Comparison of ENCODE assay signal across 8 cellular contexts in genomic region chr11:4072668-4073285, GRCh38. TPM values are rescaled to one million over a fixed set of nuclear protein-coding genes. Genes with fewer than 3 reads are reported as not detected.
DNase-seq lines count a peak whose midpoint lies in the region; ATAC-seq, FAIRE-seq and TF ChIP-seq lines count a peak whose summit lies in the region.

No MANE protein-coding gene starts in this region.

- TF ChIP-seq CTCF in GM12864 (IDR thresholded peaks at IDR 0.05; ENCODE audit: low read depth, low read length, missing control alignments) (peak; percentile 82), OCI-LY1 (IDR thresholded peaks at IDR 0.05; ENCODE audit: low read length) (peak; percentile 83), osteocyte (IDR thresholded peaks at IDR 0.05) (peak; percentile 87)

- no peaks in the 10 kb centered on the region for H3K36me3 Mint-ChIP-seq in activated naive CD8-positive, alpha-beta T cell
- H3K36me3 Mint-ChIP-seq in osteocyte (ENCODE audit: unreplicated experiment): peaks cover 3% of the 10 kb centered on the region

- peaks cover 61% of the 10 kb centered on the region for H3K4me1 Mint-ChIP-seq in activated naive CD8-positive, alpha-beta T cell (ENCODE audit: low read depth)
- H3K4me1 Mint-ChIP-seq in osteocyte (ENCODE audit: unreplicated experiment): peaks cover 16% of the 10 kb centered on the region

- peak; percentile 96 for FAIRE-seq in A204.1 (lab: Jason Lieb, UNC)

- H3K9ac ChIP-seq in OCI-LY1 (ENCODE audit: low read length): no peak overlapping the region

- H4K20me1 ChIP-seq in OCI-LY1 (ENCODE audit: insufficient read depth, low read length): no peaks in the 10 kb centered on the region

- H3K27me3 Mint-ChIP-seq in activated naive CD8-positive, alpha-beta T cell: no peaks in the 10 kb centered on the region
- H3K27me3 Mint-ChIP-seq in osteocyte (ENCODE audit: unreplicated experiment): no peaks in the 10 kb centered on the region

- H3K4me3 ChIP-seq in GM12864 (ENCODE audit: low read depth, low read length): no peak overlapping the region
- H3K4me3 ChIP-seq in OCI-LY1 (ENCODE audit: low read depth, low read length, poor library complexity, severe bottlenecking): no peak overlapping the region

- no peaks in the 10 kb centered on the region for H3K27me3 ChIP-seq in OCI-LY1 (ENCODE audit: insufficient read depth, low read length)

- no peaks in the 10 kb centered on the region for H3K9me2 ChIP-seq in OCI-LY1 (ENCODE audit: low read depth, low read length)

- ATAC-seq in GM21360 (IDR thresholded peaks at IDR 0.05; ENCODE audit: unreplicated experiment): no peak

- H2AFZ ChIP-seq in OCI-LY1 (ENCODE audit: low read length): no peak overlapping the region

- H3K36me3 ChIP-seq in KOPT-K1 (ENCODE audit: insufficient read depth, low read length) (peaks cover 56% of the 10 kb centered on the region), OCI-LY1 (ENCODE audit: insufficient read depth, low read length) (peaks cover 13% of the 10 kb centered on the region; the same call in 1 of the 2 replicates)

- no peak overlapping the region for H3K4me2 ChIP-seq in OCI-LY1 (ENCODE audit: low read length)

- no peaks in the 10 kb centered on the region for H3K79me2 ChIP-seq in OCI-LY1 (ENCODE audit: insufficient read depth, low read length)

- peak overlapping the region; percentile 79 for H3K27ac Mint-ChIP-seq in activated naive CD8-positive, alpha-beta T cell
- H3K27ac Mint-ChIP-seq in osteocyte (ENCODE audit: unreplicated experiment): peak overlapping the region; percentile 36

- no peaks in the 10 kb centered on the region for H3K9me3 ChIP-seq in KOPT-K1 (ENCODE audit: insufficient read depth, low read length, poor library complexity, severe bottlenecking)
- no peaks in the 10 kb centered on the region for H3K9me3 ChIP-seq in OCI-LY1 (ENCODE audit: low read length)

- no peaks in the 10 kb centered on the region for H3K4me1 ChIP-seq in OCI-LY1 (ENCODE audit: insufficient read depth, low read length, severe bottlenecking)

- H3K9me3 Mint-ChIP-seq in activated naive CD8-positive, alpha-beta T cell (ENCODE audit: low read depth): no peaks in the 10 kb centered on the region
- H3K9me3 Mint-ChIP-seq in osteocyte (ENCODE audit: unreplicated experiment): no peaks in the 10 kb centered on the region

- peak; percentile 49 for DNase-seq in GM12864 (ENCODE audit: low read depth)
- DNase-seq in globus pallidus (ENCODE audit: low spot score): peak; percentile 81
- no peak for DNase-seq in osteocyte (ENCODE audit: extremely low spot score, unreplicated experiment)

- no peaks in the 10 kb centered on the region for H3F3A ChIP-seq in OCI-LY1 (ENCODE audit: insufficient read depth, low read length)

- H3K4me3 Mint-ChIP-seq in activated naive CD8-positive, alpha-beta T cell: no peak overlapping the region
- H3K4me3 Mint-ChIP-seq in osteocyte (ENCODE audit: unreplicated experiment): no peak overlapping the region

- H3K27ac ChIP-seq in KOPT-K1 (ENCODE audit: low read depth, low read length, poor library complexity, severe bottlenecking) (peak overlapping the region; percentile 10), OCI-LY1 (ENCODE audit: low read depth, low read length, poor library complexity, severe bottlenecking) (no peak overlapping the region)

RNA-seq across cellular contexts. Expression of gene RRM1, which starts 21.8 kb away (rescaled TPM):
- total RNA-seq in osteocyte: 34.4 and 39.8 TPM in 2 replicates
